Comparison of ENCODE assay signal across 15 cellular contexts in genomic region chr3:15440891-15441290, GRCh38. TPM values are rescaled to one million over a fixed set of nuclear protein-coding genes. Genes with fewer than 3 reads are reported as not detected.
DNase-seq lines count a peak whose midpoint lies in the region; ATAC-seq, FAIRE-seq and TF ChIP-seq lines count a peak whose summit lies in the region.
"Had no signal": no experiment of that assay in that cellular context is flagged by ENCODE, and none has a peak within 500 bp of the region (broad histone marks: within the 10 kb centered on the region; RNA-seq: fewer than 3 reads in every experiment).

No MANE protein-coding gene starts in this region.

- no peak for TF ChIP-seq CTCF in D721Med (IDR thresholded peaks at IDR 0.05; ENCODE audit: insufficient read depth, missing control alignments)

- peak overlapping the region; percentile 25 for H3K27ac ChIP-seq in epithelial cell of prostate
- H3K27ac ChIP-seq: skin epidermis had no signal

- H3K4me3 Mint-ChIP-seq in T-helper 1 cell treated with Interleukin-12 subunit alpha and Interleukin-12 subunit beta and Interleukin-4 antibody, amounts not matched to agents 30 μg/mL and 1 μg/mL, for 36 hours = no peak overlapping the region
- no peak overlapping the region for H3K4me3 Mint-ChIP-seq in T-helper 17 cell
- H3K4me3 Mint-ChIP-seq: nephron progenitor cell had no signal

- H3K9me3 ChIP-seq in T-helper 17 cell (ENCODE audit: control insufficient read depth, low read length, poor library complexity, severe bottlenecking) = no peaks in the 10 kb centered on the region

- DNase-seq in T-helper 1 cell = no peak
- no peak for DNase-seq in T-helper 17 cell
- peak; percentile 31 for DNase-seq in epithelial cell of prostate (ENCODE audit: low read depth, low spot score)
- peak; percentile 69 for DNase-seq in pulmonary artery endothelial cell (ENCODE audit: low read depth, low spot score)
- no peak for DNase-seq in central memory CD4-positive, alpha-beta T cell
- no peak for DNase-seq in D721Med (ENCODE audit: insufficient read length, low spot score)
- DNase-seq in NCI-H82 treated with DMSO at 0.1 percent for 48 hours (lab: John Stamatoyannopoulos, UW; ENCODE audit: unreplicated experiment) = no peak
- DNase-seq: 8988T, kidney glomerular epithelial cell, NCI-H510A treated with DMSO at 0.1 percent for 48 hours, nephron progenitor cell, SHP77 had no signal

- peaks cover 57% of the 10 kb centered on the region for H3K36me3 Mint-ChIP-seq in T-helper 1 cell treated with Interleukin-12 subunit alpha and Interleukin-12 subunit beta and Interleukin-4 antibody, amounts not matched to agents 30 μg/mL and 1 μg/mL, for 36 hours (ENCODE audit: low read depth)
- peaks cover 11% of the 10 kb centered on the region for H3K36me3 Mint-ChIP-seq in T-helper 17 cell (ENCODE audit: low read depth)

- no peaks in the 10 kb centered on the region for H3K9me3 Mint-ChIP-seq in T-helper 1 cell treated with Interleukin-12 subunit alpha and Interleukin-12 subunit beta and Interleukin-4 antibody, amounts not matched to agents 30 μg/mL and 1 μg/mL, for 36 hours
- H3K9me3 Mint-ChIP-seq: nephron progenitor cell had no signal

- ATAC-seq in T-helper 17 cell = no peak

- H3K27me3 Mint-ChIP-seq in T-helper 1 cell treated with Interleukin-12 subunit alpha and Interleukin-12 subunit beta and Interleukin-4 antibody, amounts not matched to agents 30 μg/mL and 1 μg/mL, for 36 hours (ENCODE audit: low read depth) = no peaks in the 10 kb centered on the region
- H3K27me3 Mint-ChIP-seq in T-helper 17 cell = no peaks in the 10 kb centered on the region

- peaks cover 19% of the 10 kb centered on the region for H3K4me1 Mint-ChIP-seq in T-helper 1 cell treated with Interleukin-12 subunit alpha and Interleukin-12 subunit beta and Interleukin-4 antibody, amounts not matched to agents 30 μg/mL and 1 μg/mL, for 36 hours (ENCODE audit: low read depth)
- H3K4me1 Mint-ChIP-seq in T-helper 17 cell = peaks cover 4% of the 10 kb centered on the region
- H3K4me1 Mint-ChIP-seq: nephron progenitor cell had no signal

- FAIRE-seq in D721Med (lab: Jason Lieb, UNC) = no peak
- FAIRE-seq: frontal cortex had no signal

- H3K27ac Mint-ChIP-seq in T-helper 1 cell treated with Interleukin-12 subunit alpha and Interleukin-12 subunit beta and Interleukin-4 antibody, amounts not matched to agents 30 μg/mL and 1 μg/mL, for 36 hours = peak overlapping the region; percentile 26
- H3K27ac Mint-ChIP-seq in T-helper 17 cell = peak overlapping the region; percentile 79
- H3K27ac Mint-ChIP-seq: nephron progenitor cell had no signal

RNA-seq across cellular contexts. Expression of gene EAF1, which starts 13.5 kb away (rescaled TPM):
- total RNA-seq in T-helper 17 cell (10 to 100 TPM; 25.9 to 31.5 TPM), pulmonary artery endothelial cell (18.5 and 31.3 TPM in 2 replicates)

RNA-seq across cellular contexts. Expression of gene METTL6, which starts 13.5 kb away (rescaled TPM):
- 1 to 10 TPM; 6.5 to 8.6 TPM for total RNA-seq in T-helper 17 cell
- total RNA-seq in pulmonary artery endothelial cell = 27.0 and 38.7 TPM in 2 replicates

Comparison
In these comparisons a context has a peak if more than half of its experiments do, and no peak if none do; other contexts are left out.
1. DNase-seq: peak in epithelial cell of prostate (single experiment) and pulmonary artery endothelial cell (single experiment); none in T-helper 1 cell (0 of 5), T-helper 17 cell (0 of 3), central memory CD4-positive, alpha-beta T cell (single experiment), D721Med (single experiment) and NCI-H82 treated with DMSO at 0.1 percent for 48 hours (single experiment).